ENCODE assay signal across 15 cellular contexts in genomic region chr7:14738086-14738485, GRCh38.
DNase-seq lines count a peak whose midpoint lies in the region; TF ChIP-seq lines count a peak whose summit lies in the region.
"Had no signal": no experiment of that assay in that cellular context is flagged by ENCODE, and none has a peak within 500 bp of the region (broad histone marks: within the 10 kb centered on the region; RNA-seq: fewer than 3 reads in every experiment).

No MANE protein-coding gene starts in this region.

- CTCF ChIA-PET in RWPE1 (lab: Yijun Ruan, JAX), result no interaction called here

- DNase-seq in SIG-M5 treated with dmso at 0.1 percent for 504 hours (lab: John Stamatoyannopoulos, UW; ENCODE audit: unreplicated experiment) (peak; percentile 38), SIG-M5 (lab: John Stamatoyannopoulos, UW) (no peak), MV-4-11 (lab: John Stamatoyannopoulos, UW) (peak; percentile 73), OCI-M1 (lab: John Stamatoyannopoulos, UW) (peak; percentile 4), activated T-cell treated with anti-CD3 and anti-CD28 coated beads for 4 hours (no peak), DMS79 (lab: John Stamatoyannopoulos, UW) (no peak), RWPE1 (ENCODE audit: low spot score) (no peak)
- DNase-seq: 8988T; CD4-positive, alpha-beta memory T cell; DMS153; DMS79 treated with DMSO at 0.1 percent for 48 hours; GOT3; H7; HFFc6 had no signal

- POLR2A ChIA-PET in RWPE1 (lab: Yijun Ruan, JAX; ENCODE audit: low non-redundant PET), result no interaction called here

- TF ChIP-seq CTCF in RWPE1 (conservative IDR thresholded peaks at IDR 0.05; ENCODE audit: low read depth), result no peak

- no peak overlapping the region for H3K27ac ChIP-seq in RWPE1
- H3K27ac ChIP-seq: BLaER1 had no signal

Comparison
In these comparisons a context has a peak if more than half of its experiments do, and no peak if none do; other contexts are left out.
1. DNase-seq: peak in SIG-M5 treated with dmso at 0.1 percent for 504 hours (single experiment), MV-4-11 (single experiment) and OCI-M1 (single experiment); none in SIG-M5 (single experiment), activated T-cell treated with anti-CD3 and anti-CD28 coated beads for 4 hours (single experiment), DMS79 (single experiment) and RWPE1 (single experiment).